10 cellular contexts compared by ENCODE assay signal in the genomic region with DNA sequence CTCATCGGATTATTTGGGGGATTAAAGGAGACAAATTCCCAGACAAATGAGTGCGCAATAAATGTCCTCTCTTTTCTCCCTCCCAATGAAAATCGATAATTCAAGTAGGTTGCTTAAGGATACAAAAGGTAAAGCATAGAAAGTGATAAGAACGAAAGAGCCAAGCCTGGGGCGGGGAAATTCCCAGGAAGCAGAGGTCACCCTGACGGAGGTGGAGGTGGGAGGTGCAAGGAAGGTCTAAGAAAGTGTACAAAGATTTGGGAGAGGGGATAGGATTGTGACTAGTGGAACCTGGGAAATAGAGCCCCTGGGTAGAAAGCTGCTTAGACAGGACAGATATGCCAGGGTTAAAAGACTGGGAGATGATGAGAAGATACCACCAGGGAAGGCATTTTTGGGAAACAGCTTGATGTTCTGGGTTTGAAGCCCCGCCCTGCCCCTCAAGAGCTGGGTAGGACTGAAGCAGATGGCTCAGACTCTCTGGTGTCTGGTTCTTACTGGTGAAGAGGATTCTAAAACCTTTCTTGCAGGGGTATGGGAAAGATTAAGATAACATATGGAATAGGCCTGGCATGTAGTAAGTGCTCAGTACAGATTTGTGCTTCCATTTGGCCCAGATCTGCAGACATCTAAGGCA. TPM values are rescaled to one million over a fixed set of nuclear protein-coding genes. Genes with fewer than 3 reads are reported as not detected.
DNase-seq lines count a peak whose midpoint lies in the region; ATAC-seq and TF ChIP-seq lines count a peak whose summit lies in the region.
"Had no signal": no experiment of that assay in that cellular context is flagged by ENCODE, and none has a peak within 500 bp of the region (broad histone marks: within the 10 kb centered on the region; RNA-seq: fewer than 3 reads in every experiment).

No MANE protein-coding gene starts in this region.

- H3K9me2 ChIP-seq in GM23248 (ENCODE audit: insufficient read depth) = no peaks in the 10 kb centered on the region

- H3K27ac ChIP-seq in GM23248 (no peak overlapping the region), endodermal cell (ENCODE audit: low read depth, low read length) (no peak overlapping the region)
- H3K27ac ChIP-seq: neutrophil had no signal

- peak overlapping the region; percentile 80 for H3K4me3 Mint-ChIP-seq in endodermal cell
- peak overlapping the region; percentile 84 for H3K4me3 Mint-ChIP-seq in progenitor cell of endocrine pancreas (ENCODE audit: low read depth)

- H3K9me3 Mint-ChIP-seq in endodermal cell (peaks cover 5% of the 10 kb centered on the region), progenitor cell of endocrine pancreas (ENCODE audit: low read depth) (peaks cover 3% of the 10 kb centered on the region)

- no peak for ATAC-seq in GM18502 (IDR thresholded peaks at IDR 0.05; ENCODE audit: poor library complexity, unreplicated experiment)
- ATAC-seq in HG02981 (IDR thresholded peaks at IDR 0.05; ENCODE audit: unreplicated experiment) = no peak

- H3K4me1 ChIP-seq in GM23248 (ENCODE audit: insufficient read depth) = peaks cover 10% of the 10 kb centered on the region
- H3K4me1 ChIP-seq in endodermal cell (ENCODE audit: control insufficient read depth, insufficient read depth, low read length) = peaks cover 9% of the 10 kb centered on the region

- no peaks in the 10 kb centered on the region for H3F3A ChIP-seq in GM23248 (ENCODE audit: insufficient read depth)

- peak overlapping the region; percentile 98 for H2AFZ ChIP-seq in GM23248

- H3K79me2 ChIP-seq in GM23248 (ENCODE audit: insufficient read depth) = peaks cover 21% of the 10 kb centered on the region

- whole genome bisulfite sequencing in GM23248 (ENCODE audit: low coverage in 1 of 2, low lambda C conversion rate in 2 of 2, missing lambda C conversion rate in 2 of 2), 2 experiments = 63 to 83% methylated on average over 7 of the region's 7 CpGs
- 89% methylated on average over 6 to 7 of the region's 7 CpGs for WGBS in endodermal cell (ENCODE audit: insufficient coverage in 1 of 2, insufficient read length in 1 of 2), 2 experiments

- DNase-seq in GM23248 (no peak), NCI-H82 (lab: John Stamatoyannopoulos, UW) (peak; percentile 94), endodermal cell (no peak), progenitor cell of endocrine pancreas (ENCODE audit: low spot score, unreplicated experiment) (no peak), NCI-H774 (lab: John Stamatoyannopoulos, UW) (no peak)
- DNase-seq: activated gamma-delta T cell had no signal

- TF ChIP-seq CTCF in endodermal cell (conservative IDR thresholded peaks at IDR 0.05) (no peak), progenitor cell of endocrine pancreas (IDR thresholded peaks at IDR 0.05; ENCODE audit: unreplicated experiment) (no peak)

- H3K4me1 Mint-ChIP-seq in endodermal cell (peaks cover 21% of the 10 kb centered on the region), progenitor cell of endocrine pancreas (ENCODE audit: low read depth) (peaks cover 23% of the 10 kb centered on the region)

- H3K36me3 Mint-ChIP-seq in endodermal cell (ENCODE audit: low read depth) (no peaks in the 10 kb centered on the region), progenitor cell of endocrine pancreas (ENCODE audit: insufficient read depth) (no peaks in the 10 kb centered on the region)

- H3K27me3 Mint-ChIP-seq in endodermal cell (ENCODE audit: insufficient read depth) (peaks cover 11% of the 10 kb centered on the region), progenitor cell of endocrine pancreas (no peaks in the 10 kb centered on the region)

- H4K20me1 ChIP-seq in GM23248 (ENCODE audit: insufficient read depth) = no peaks in the 10 kb centered on the region

- H3K36me3 ChIP-seq in GM23248 (ENCODE audit: low read depth) (no peaks in the 10 kb centered on the region), endodermal cell (ENCODE audit: control insufficient read depth, insufficient read depth, low read length) (no peaks in the 10 kb centered on the region)
- H3K36me3 ChIP-seq: neutrophil, Peyer's patch had no signal

- H3K4me3 ChIP-seq in GM23248 = peak overlapping the region; percentile 80; the same call in 1 of the 2 replicates
- H3K4me3 ChIP-seq in endodermal cell (ENCODE audit: low read length) = peak overlapping the region; percentile 62

- peak overlapping the region; percentile 94 for H3K4me2 ChIP-seq in GM23248 (ENCODE audit: unreplicated experiment)

- H3K27me3 ChIP-seq in GM23248 (replicated peaks; ENCODE audit: insufficient read depth) = no peaks in the 10 kb centered on the region
- no peaks in the 10 kb centered on the region for H3K27me3 ChIP-seq in endodermal cell (ENCODE audit: control insufficient read depth, insufficient read depth, low read length, poor library complexity, severe bottlenecking)
- H3K27me3 ChIP-seq: Peyer's patch had no signal

- in situ Hi-C loops in GM23248 (cut with MboI) = no loop called here

- H3K9me3 ChIP-seq in GM23248 (ENCODE audit: low read depth) (no peaks in the 10 kb centered on the region), endodermal cell (ENCODE audit: control insufficient read depth, low read length) (no peaks in the 10 kb centered on the region)
- H3K9me3 ChIP-seq: neutrophil had no signal

- no peak overlapping the region for H3K27ac Mint-ChIP-seq in endodermal cell
- H3K27ac Mint-ChIP-seq in progenitor cell of endocrine pancreas = peak overlapping the region; percentile 35

- H3K9ac ChIP-seq in GM23248 = no peak overlapping the region
- H3K9ac ChIP-seq in endodermal cell (ENCODE audit: extremely low read depth, low read length, poor library complexity, severe bottlenecking) = no peak overlapping the region

RNA-seq across cellular contexts. Expression of a gene that starts 1.1 kb away (rescaled TPM):
- total RNA-seq in GM23248 (2014; rRNA removed; shearing (Covaris generic)) = 2.5 and 7.1 TPM in 2 replicates
- 0.95 and 2.0 TPM in 2 replicates for polyA plus RNA-seq in GM23248 (2016; fragmentation: Nextera tagmentation; extraction: Ambion mirVana)
- total RNA-seq in endodermal cell (10 to 100 TPM; 13.3 TPM), progenitor cell of endocrine pancreas (15.2 and 16.4 TPM in 2 replicates)
- 20.3 TPM for polyA plus RNA-seq in endodermal cell (2013, experiment 1 of 2)
- 19.7 TPM for polyA plus RNA-seq in endodermal cell (2013, experiment 2 of 2)
